16 cellular contexts compared by ENCODE assay signal in genomic region chr10:1297566-1298301, GRCh38.
DNase-seq lines count a peak whose midpoint lies in the region; ATAC-seq and TF ChIP-seq lines count a peak whose summit lies in the region.
"Had no signal": no experiment of that assay in that cellular context is flagged by ENCODE, and none has a peak within 500 bp of the region (broad histone marks: within the 10 kb centered on the region; RNA-seq: fewer than 3 reads in every experiment).

No MANE protein-coding gene starts in this region.

- H3K9me2 ChIP-seq in HCT116 (ENCODE audit: insufficient read depth), result no peaks in the 10 kb centered on the region

- H3K9me3 ChIP-seq in DND-41 (ENCODE audit: insufficient read depth, low read length, severe bottlenecking) (no peaks in the 10 kb centered on the region), HCT116 (ENCODE audit: control insufficient read depth in 1 of 2, insufficient read depth in 1 of 2, low read depth in 1 of 2, low read length in 2 of 2) (no peaks in the 10 kb centered on the region), endodermal cell (ENCODE audit: control insufficient read depth, low read length) (no peaks in the 10 kb centered on the region), parathyroid adenoma (ENCODE audit: control insufficient read depth, low read length) (no peaks in the 10 kb centered on the region), suprapubic skin (no peaks in the 10 kb centered on the region), A673 (ENCODE audit: low read depth, low read length, poor library complexity, severe bottlenecking) (no peaks in the 10 kb centered on the region)
- H3K9me3 ChIP-seq: HAP-1 had no signal

- TF ChIP-seq POLR2A in HCT116 (IDR thresholded peaks at IDR 0.05; ENCODE audit: borderline replicate concordance, extremely low read depth, insufficient read depth, insufficient read length) (no peak), suprapubic skin (IDR thresholded peaks at IDR 0.05) (no peak)

- no peak for TF ChIP-seq RAD21 in HCT116 (IDR thresholded peaks at IDR 0.05; ENCODE audit: low read depth)

- H3K36me3 ChIP-seq in DND-41 (ENCODE audit: insufficient read depth, low read length) (no peaks in the 10 kb centered on the region), HCT116 (ENCODE audit: control insufficient read depth in 1 of 2, insufficient read depth in 2 of 2, low read length in 2 of 2) (no peaks in the 10 kb centered on the region), endodermal cell (ENCODE audit: control insufficient read depth, insufficient read depth, low read length) (no peaks in the 10 kb centered on the region), parathyroid adenoma (ENCODE audit: control insufficient read depth, insufficient read depth, low read length) (no peaks in the 10 kb centered on the region), suprapubic skin (no peaks in the 10 kb centered on the region), A673 (ENCODE audit: insufficient read depth, low read length, poor library complexity, severe bottlenecking) (no peaks in the 10 kb centered on the region)
- H3K36me3 ChIP-seq: HAP-1 had no signal

- H3K4me2 ChIP-seq in DND-41 (ENCODE audit: insufficient read depth, low read length), result no peak overlapping the region
- no peak overlapping the region for H3K4me2 ChIP-seq in HCT116 (ENCODE audit: low read length)
- no peak overlapping the region for H3K4me2 ChIP-seq in parathyroid adenoma (ENCODE audit: low read length)

- intact Hi-C loops in HCT116 (cut with micrococcal nuclease), result no loop called here
- intact Hi-C loops in A673 (cut with micrococcal nuclease; ENCODE audit: unreplicated experiment), result no loop called here

- DNase-seq in DND-41, result peak; percentile 48
- no peak for DNase-seq in HCT116 (ENCODE audit: low read depth, low spot score)
- peak; percentile 85 for DNase-seq in endodermal cell
- no peak for DNase-seq in suprapubic skin (ENCODE audit: low spot score in 2 of 2)
- DNase-seq in A673 (ENCODE audit: low spot score), result no peak
- DNase-seq in D341Med (ENCODE audit: low spot score), result no peak
- DNase-seq: activated effector memory CD4-positive, alpha-beta T cell treated with anti-CD3 and anti-CD28 coated beads, Interleukin-2, amount 50 U/mL, for 16 hours; CD4-positive, alpha-beta memory T cell; effector CD8-positive, alpha-beta T cell; NCI-H1436; stimulated activated CD4-positive, alpha-beta T cell treated with anti-CD3 and anti-CD28 coated beads, Interleukin-15, amount 100 ng/mL, for 24 hours; T-helper 9 cell had no signal

- H3K4me1 ChIP-seq in DND-41 (ENCODE audit: insufficient read depth, low read length), result no peaks in the 10 kb centered on the region
- H3K4me1 ChIP-seq in HCT116 (ENCODE audit: control insufficient read depth in 1 of 2, insufficient read depth in 2 of 2, low read length in 2 of 2), result no peaks in the 10 kb centered on the region
- H3K4me1 ChIP-seq in endodermal cell (ENCODE audit: control insufficient read depth, insufficient read depth, low read length), result no peaks in the 10 kb centered on the region
- H3K4me1 ChIP-seq in parathyroid adenoma, result peaks cover 11% of the 10 kb centered on the region
- H3K4me1 ChIP-seq in suprapubic skin, result no peaks in the 10 kb centered on the region
- no peaks in the 10 kb centered on the region for H3K4me1 ChIP-seq in A673 (ENCODE audit: insufficient read depth, low read length, poor library complexity, severe bottlenecking)

- WGBS in endodermal cell (ENCODE audit: insufficient coverage in 1 of 2, insufficient read length in 1 of 2), 2 experiments, result 73 to 86% methylated on average over 8 to 14 of the region's 14 CpGs
- WGBS in suprapubic skin, result 59% methylated on average over 14 of the region's 14 CpGs

- TF ChIP-seq CTCF in DND-41 (IDR thresholded peaks at IDR 0.05; ENCODE audit: borderline replicate concordance, extremely low read depth, low read length, poor library complexity, severe bottlenecking) (peak; percentile 61), HCT116 (IDR thresholded peaks at IDR 0.05 in 2 of 3, conservative IDR thresholded peaks at IDR 0.05 in 1 of 3; ENCODE audit: borderline replicate concordance in 1 of 3, insufficient read depth in 1 of 3, low read depth in 2 of 3, low read length in 2 of 3) (peak in 2 of 3 experiments; percentile 34 to 40; a peak in 4 of 6 replicates), endodermal cell (conservative IDR thresholded peaks at IDR 0.05) (peak; percentile 68), parathyroid adenoma (IDR thresholded peaks at IDR 0.05) (peak; percentile 6), suprapubic skin (IDR thresholded peaks at IDR 0.05) (no peak), A673 (conservative IDR thresholded peaks at IDR 0.05; ENCODE audit: low read depth, low read length) (no peak)

- no peaks in the 10 kb centered on the region for H3K79me2 ChIP-seq in DND-41 (ENCODE audit: insufficient read depth, low read length)
- no peaks in the 10 kb centered on the region for H3K79me2 ChIP-seq in HCT116 (ENCODE audit: insufficient read depth, low read length)
- H3K79me2 ChIP-seq in parathyroid adenoma, result no peaks in the 10 kb centered on the region

- TF ChIP-seq EP300 in suprapubic skin (IDR thresholded peaks at IDR 0.05), result no peak

- H3K27ac Mint-ChIP-seq in endodermal cell, result no peak overlapping the region
- H3K27ac Mint-ChIP-seq: CD4-positive, alpha-beta memory T cell had no signal

- H3K4me3 ChIP-seq in DND-41 (ENCODE audit: low read depth in 1 of 2, low read length in 2 of 2) (no peak overlapping the region), HCT116 (replicated peaks in 1 of 2; ENCODE audit: low read depth in 1 of 2, low read length in 2 of 2) (no peak overlapping the region), endodermal cell (ENCODE audit: low read length) (no peak overlapping the region), parathyroid adenoma (ENCODE audit: low read depth, low read length) (no peak overlapping the region), suprapubic skin (no peak overlapping the region), A673 (ENCODE audit: low read depth, low read length, poor library complexity, severe bottlenecking) (no peak overlapping the region)
- H3K4me3 ChIP-seq: HAP-1, K562 had no signal

- CTCF ChIA-PET in HCT116 (lab: Charles Lee) (no interaction called here), A673 (lab: Charles Lee) (no interaction called here)

- H3K4me1 Mint-ChIP-seq in endodermal cell, result peaks cover 38% of the 10 kb centered on the region

- no peaks in the 10 kb centered on the region for H4K20me1 ChIP-seq in DND-41 (ENCODE audit: insufficient read depth, low read length)
- H4K20me1 ChIP-seq in HCT116 (ENCODE audit: insufficient read depth), result no peaks in the 10 kb centered on the region

- H3K27me3 ChIP-seq in DND-41 (ENCODE audit: insufficient read depth, low read length, poor library complexity) (no peaks in the 10 kb centered on the region), HCT116 (ENCODE audit: insufficient read depth, low read length) (peaks cover 43% of the 10 kb centered on the region), endodermal cell (ENCODE audit: control insufficient read depth, insufficient read depth, low read length, poor library complexity, severe bottlenecking) (no peaks in the 10 kb centered on the region), parathyroid adenoma (ENCODE audit: control insufficient read depth, insufficient read depth, low read length) (no peaks in the 10 kb centered on the region), suprapubic skin (peaks cover 7% of the 10 kb centered on the region), A673 (replicated peaks; ENCODE audit: insufficient read depth, low read depth, low read length, poor library complexity) (peaks cover 85% of the 10 kb centered on the region)

- no peak overlapping the region for H3K27ac ChIP-seq in DND-41 (ENCODE audit: low read length)
- no peak overlapping the region for H3K27ac ChIP-seq in HCT116 (ENCODE audit: low read depth, low read length)
- no peak overlapping the region for H3K27ac ChIP-seq in endodermal cell (ENCODE audit: low read depth, low read length)
- H3K27ac ChIP-seq in parathyroid adenoma, result no peak overlapping the region
- no peak overlapping the region for H3K27ac ChIP-seq in suprapubic skin
- no peak overlapping the region for H3K27ac ChIP-seq in A673 (ENCODE audit: low read depth, low read length, poor library complexity, severe bottlenecking)

- BruUV-seq in HCT116 (replicated peaks; lab: Mats Ljungman, UMichigan) (no TSS peak), A673 (replicated peaks; lab: Mats Ljungman, UMichigan) (no TSS peak)

- H3K9ac ChIP-seq in DND-41 (ENCODE audit: low read depth, low read length) (no peak overlapping the region), HCT116 (ENCODE audit: low read length) (no peak overlapping the region), endodermal cell (ENCODE audit: extremely low read depth, low read length, poor library complexity, severe bottlenecking) (no peak overlapping the region), parathyroid adenoma (no peak overlapping the region)

- H3K27me3 Mint-ChIP-seq in endodermal cell (ENCODE audit: insufficient read depth), result peaks cover under 1% of the 10 kb centered on the region

- RAD21 ChIA-PET in HCT116 (lab: Charles Lee; ENCODE audit: low non-redundant PET in 1 of 2, low total read pairs in 2 of 2, uncharacterized antibody in 2 of 2, unreplicated experiment in 2 of 2), result no interaction called here

- POLR2A ChIA-PET in HCT116 (lab: Charles Lee), result no interaction called here
- POLR2A ChIA-PET in A673 (lab: Charles Lee; ENCODE audit: low non-redundant PET), result no interaction called here

- H3K36me3 Mint-ChIP-seq in endodermal cell (ENCODE audit: low read depth), result no peaks in the 10 kb centered on the region
- H3K36me3 Mint-ChIP-seq: CD4-positive, alpha-beta memory T cell had no signal

- H2AFZ ChIP-seq in DND-41 (ENCODE audit: low read depth, low read length), result no peak overlapping the region
- no peak overlapping the region for H2AFZ ChIP-seq in HCT116 (ENCODE audit: low read depth, low read length, poor library complexity, severe bottlenecking)
- no peak overlapping the region for H2AFZ ChIP-seq in parathyroid adenoma

- ATAC-seq in DND-41 (ENCODE audit: insufficient read depth, low read depth) (peak; percentile 80), HCT116 (peak; percentile 88)
- ATAC-seq: K562, Right ventricle myocardium inferior had no signal

- no peak overlapping the region for H3K4me3 Mint-ChIP-seq in endodermal cell
- H3K4me3 Mint-ChIP-seq: CD4-positive, alpha-beta memory T cell had no signal

- H3K9me3 Mint-ChIP-seq in endodermal cell, result peaks cover 14% of the 10 kb centered on the region
- H3K9me3 Mint-ChIP-seq: CD4-positive, alpha-beta memory T cell had no signal

TF ChIP-seq in HCT116, 20 proteins besides CTCF, POLR2A, EP300 and RAD21 (continues in another document):
- no peak for TF ChIP-seq SRF (IDR thresholded peaks at IDR 0.05; ENCODE audit: low read depth)
- TF ChIP-seq CEBPB (IDR thresholded peaks at IDR 0.05; ENCODE audit: low read depth), result no peak
- no peak for TF ChIP-seq MAX (IDR thresholded peaks at IDR 0.05)

Comparison
In these comparisons a context has a peak if more than half of its experiments do, and no peak if none do; other contexts are left out.
1. DNase-seq: peak in DND-41 (single experiment) and endodermal cell (single experiment); none in HCT116 (single experiment), suprapubic skin (0 of 2), A673 (single experiment) and D341Med (single experiment).
2. CTCF ChIP-seq: peak in DND-41 (single experiment), HCT116 (2 of 3), endodermal cell (single experiment) and parathyroid adenoma (single experiment); none in suprapubic skin (0 of 2) and A673 (single experiment).